In the genomic region with DNA sequence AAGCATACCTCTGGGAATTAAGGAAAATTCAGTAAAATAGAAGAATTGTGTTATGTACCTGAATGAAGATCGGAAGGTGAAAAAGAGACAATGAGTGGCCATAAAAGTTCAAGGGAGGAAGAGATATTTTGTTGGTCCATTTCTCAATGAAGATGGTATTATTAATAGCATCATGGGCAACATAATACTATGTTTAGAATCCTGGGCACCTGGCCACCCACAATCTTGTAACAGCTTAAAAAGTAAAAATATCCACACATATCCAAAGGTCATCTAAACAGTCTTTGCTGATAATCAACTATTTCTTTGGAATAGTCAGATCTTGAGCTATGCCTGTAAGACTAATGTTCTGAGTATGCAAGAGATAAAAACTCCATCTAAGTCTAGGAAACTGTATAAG, we compare ENCODE assay signal across 34 cellular contexts.
"Had no signal": no experiment of that assay in that cellular context is flagged by ENCODE, and none has a peak within 500 bp of the region (broad histone marks: within the 10 kb centered on the region; RNA-seq: fewer than 3 reads in every experiment).

No MANE protein-coding gene starts in this region.

- H3K36me3 Mint-ChIP-seq: activated CD4-positive, alpha-beta memory T cell treated with anti-CD3 and anti-CD28 coated beads for 36 hours; activated naive CD4-positive, alpha-beta T cell treated with anti-CD3 and anti-CD28 coated beads, Interleukin-2, amount 50 U/mL, for 72 hours; activated naive CD8-positive, alpha-beta T cell treated with anti-CD3 and anti-CD28 coated beads for 36 hours had no signal

- H3K9me3 ChIP-seq: adrenal gland, body of pancreas, breast epithelium had no signal

- H3K4me3 ChIP-seq: adrenal gland, body of pancreas, breast epithelium had no signal

- H3K36me3 ChIP-seq: adrenal gland, brain microvascular endothelial cell, breast epithelium had no signal

- H3K4me1 Mint-ChIP-seq: activated B cell treated with CpG ODN at 0.5 μM for 24 hours; activated CD4-positive, alpha-beta T cell treated with anti-CD3 and anti-CD28 coated beads, Interleukin-2, amount 10 ng/mL, durations not matched to agents 24 days and 14 days; activated naive CD8-positive, alpha-beta T cell treated with anti-CD3 and anti-CD28 coated beads for 36 hours; activated T-helper 17 cell treated with anti-CD3 and anti-CD28 coated beads, Interleukin-2, amount 50 U/mL, for 72 hours had no signal

- H3K4me1 ChIP-seq: adrenal gland, breast epithelium had no signal

- DNase-seq: activated B cell treated with CpG ODN at 0.5 μM for 24 hours; activated CD4-positive, alpha-beta memory T cell treated with anti-CD3 and anti-CD28 coated beads for 36 hours; activated CD4-positive, alpha-beta T cell treated with anti-CD3 and anti-CD28 coated beads for 4 hours; activated CD4-positive, alpha-beta T cell treated with anti-CD3 and anti-CD28 coated beads, Interleukin-2, amount 10 ng/mL, durations not matched to agents 24 days and 14 days; activated CD4-positive, alpha-beta T cell treated with anti-CD3 and anti-CD28 coated beads, Interleukin-2, amount 50 U/mL, for 1 hour; activated CD4-positive, alpha-beta T cell treated with anti-CD3 and anti-CD28 coated beads, Interleukin-2, amount 50 U/mL, for 4 hours; activated CD4-positive, CD25-positive, alpha-beta regulatory T cell treated with anti-CD3 and anti-CD28 coated beads, Interleukin-2, amount 50 U/mL, for 72 hours; activated CD8-positive, alpha-beta memory T cell treated with anti-CD3 and anti-CD28 coated beads, Interleukin-2, amount 50 U/mL, for 4 hours; activated CD8-positive, alpha-beta T cell treated with anti-CD3 and anti-CD28 coated beads for 36 hours; activated effector memory CD4-positive, alpha-beta T cell treated with anti-CD3 and anti-CD28 coated beads, Interleukin-2, amount 50 U/mL, for 16 hours; activated gamma-delta T cell treated with Interleukin-2 at 50 U/mL for 16 hours; activated naive CD4-positive, alpha-beta T cell; activated naive CD4-positive, alpha-beta T cell treated with anti-CD3 and anti-CD28 coated beads for 36 hours; activated naive CD4-positive, alpha-beta T cell treated with anti-CD3 and anti-CD28 coated beads, Interleukin-2, amount 50 U/mL, for 16 hours; activated naive CD8-positive, alpha-beta T cell treated with anti-CD3 and anti-CD28 coated beads for 36 hours; activated T-cell treated with anti-CD3 and anti-CD28 coated beads for 4 hours; activated T-cell treated with anti-CD3 and anti-CD28 coated beads, Interleukin-2, amount 50 U/mL, for 1 hour; activated T-cell treated with anti-CD3 and anti-CD28 coated beads, Interleukin-2, amount 50 U/mL, for 4 hours; activated T-cell treated with anti-CD3 and anti-CD28 coated beads, Interleukin-2, amount 50 U/mL, for 72 hours; adrenal gland; amniotic stem cell; aorta; body of pancreas; brain microvascular endothelial cell; central memory CD4-positive, alpha-beta T cell; T-helper 2 cell; T-helper 9 cell had no signal

- H3K27ac ChIP-seq: adrenal gland, body of pancreas, brain microvascular endothelial cell, breast epithelium, VCaP had no signal

- H3K27me3 ChIP-seq: adrenal gland, body of pancreas, brain microvascular endothelial cell, breast epithelium had no signal

- H3K27me3 Mint-ChIP-seq: activated B cell treated with CpG ODN at 0.5 μM for 24 hours; activated CD4-positive, alpha-beta memory T cell treated with anti-CD3 and anti-CD28 coated beads for 36 hours; activated CD4-positive, alpha-beta T cell treated with anti-CD3 and anti-CD28 coated beads, Interleukin-2, amount 10 ng/mL, durations not matched to agents 24 days and 14 days; activated CD8-positive, alpha-beta T cell treated with anti-CD3 and anti-CD28 coated beads for 36 hours; activated naive CD8-positive, alpha-beta T cell treated with anti-CD3 and anti-CD28 coated beads for 36 hours; activated T-helper 17 cell treated with anti-CD3 and anti-CD28 coated beads, Interleukin-2, amount 50 U/mL, for 72 hours had no signal

- H3K9me3 Mint-ChIP-seq: activated B cell treated with CpG ODN at 0.5 μM for 24 hours; activated CD4-positive, alpha-beta memory T cell treated with anti-CD3 and anti-CD28 coated beads for 36 hours; activated CD4-positive, alpha-beta T cell treated with anti-CD3 and anti-CD28 coated beads, Interleukin-2, amount 10 ng/mL, durations not matched to agents 24 days and 14 days; activated CD8-positive, alpha-beta T cell treated with anti-CD3 and anti-CD28 coated beads for 36 hours; activated naive CD4-positive, alpha-beta T cell treated with anti-CD3 and anti-CD28 coated beads for 36 hours; activated naive CD8-positive, alpha-beta T cell treated with anti-CD3 and anti-CD28 coated beads for 36 hours; activated T-helper 1 cell treated with anti-CD3 and anti-CD28 coated beads, Interleukin-12 subunit alpha, Interleukin-12 subunit beta, Interleukin-2, Interleukin-4 antibody, amounts not matched to agents 30 ng/mL and 10 ng/mL and 1 ng/mL, durations not matched to agents 14 hours and 24 hours and 36 hours; activated T-helper 17 cell treated with anti-CD3 and anti-CD28 coated beads, Interleukin-2, amount 50 U/mL, for 72 hours; T-helper 1 cell treated with Interleukin-12 subunit alpha and Interleukin-12 subunit beta and Interleukin-4 antibody, amounts not matched to agents 30 μg/mL and 1 μg/mL, for 36 hours; T-helper 2 cell treated with Interferon-gamma antibody and Interleukin-4, amounts not matched to agents 5 μg/mL and 100 μg/mL, for 36 hours had no signal

- H3K27ac Mint-ChIP-seq: activated B cell treated with CpG ODN at 0.5 μM for 24 hours; activated CD4-positive, alpha-beta memory T cell treated with anti-CD3 and anti-CD28 coated beads for 36 hours; activated CD4-positive, alpha-beta T cell treated with anti-CD3 and anti-CD28 coated beads, Interleukin-2, amount 10 ng/mL, durations not matched to agents 24 days and 14 days; activated CD8-positive, alpha-beta T cell treated with anti-CD3 and anti-CD28 coated beads for 36 hours; activated naive CD4-positive, alpha-beta T cell treated with anti-CD3 and anti-CD28 coated beads for 36 hours; activated naive CD4-positive, alpha-beta T cell treated with anti-CD3 and anti-CD28 coated beads, Interleukin-2, amount 50 U/mL, for 72 hours; activated naive CD8-positive, alpha-beta T cell treated with anti-CD3 and anti-CD28 coated beads for 36 hours; activated T-cell treated with anti-CD3 and anti-CD28 coated beads, Interleukin-2, amount 50 U/mL, for 72 hours; activated T-helper 1 cell treated with anti-CD3 and anti-CD28 coated beads, Interleukin-12 subunit alpha, Interleukin-12 subunit beta, Interleukin-2, Interleukin-4 antibody, amounts not matched to agents 30 ng/mL and 10 ng/mL and 1 ng/mL, durations not matched to agents 14 hours and 24 hours and 36 hours; activated T-helper 17 cell treated with anti-CD3 and anti-CD28 coated beads, Interleukin-2, amount 50 U/mL, for 72 hours; T-helper 1 cell treated with Interleukin-12 subunit alpha and Interleukin-12 subunit beta and Interleukin-4 antibody, amounts not matched to agents 30 μg/mL and 1 μg/mL, for 36 hours; T-helper 2 cell treated with Interferon-gamma antibody and Interleukin-4, amounts not matched to agents 5 μg/mL and 100 μg/mL, for 36 hours had no signal

- H3K4me3 Mint-ChIP-seq: activated B cell treated with CpG ODN at 0.5 μM for 24 hours; activated CD4-positive, alpha-beta memory T cell treated with anti-CD3 and anti-CD28 coated beads for 36 hours; activated CD4-positive, alpha-beta T cell treated with anti-CD3 and anti-CD28 coated beads, Interleukin-2, amount 10 ng/mL, durations not matched to agents 24 days and 14 days; activated CD8-positive, alpha-beta T cell treated with anti-CD3 and anti-CD28 coated beads for 36 hours; activated naive CD4-positive, alpha-beta T cell treated with anti-CD3 and anti-CD28 coated beads for 36 hours; activated naive CD8-positive, alpha-beta T cell treated with anti-CD3 and anti-CD28 coated beads for 36 hours; activated T-cell treated with anti-CD3 and anti-CD28 coated beads, Interleukin-2, amount 50 U/mL, for 4 hours; activated T-cell treated with anti-CD3 and anti-CD28 coated beads, Interleukin-2, amount 50 U/mL, for 72 hours; activated T-helper 1 cell treated with anti-CD3 and anti-CD28 coated beads, Interleukin-12 subunit alpha, Interleukin-12 subunit beta, Interleukin-2, Interleukin-4 antibody, amounts not matched to agents 30 ng/mL and 10 ng/mL and 1 ng/mL, durations not matched to agents 14 hours and 24 hours and 36 hours; activated T-helper 17 cell treated with anti-CD3 and anti-CD28 coated beads, Interleukin-2, amount 50 U/mL, for 72 hours; T-helper 1 cell treated with Interleukin-12 subunit alpha and Interleukin-12 subunit beta and Interleukin-4 antibody, amounts not matched to agents 30 μg/mL and 1 μg/mL, for 36 hours; T-helper 2 cell treated with Interferon-gamma antibody and Interleukin-4, amounts not matched to agents 5 μg/mL and 100 μg/mL, for 36 hours had no signal

- ATAC-seq: activated CD8-positive, alpha-beta T cell treated with anti-CD3 and anti-CD28 coated beads for 36 hours; activated naive CD4-positive, alpha-beta T cell treated with anti-CD3 and anti-CD28 coated beads, Interleukin-2, amount 50 U/mL, for 72 hours; activated T-cell treated with anti-CD3 and anti-CD28 coated beads, Interleukin-2, amount 50 U/mL, for 4 hours; activated T-cell treated with anti-CD3 and anti-CD28 coated beads, Interleukin-2, amount 50 U/mL, for 72 hours; activated T-helper 17 cell treated with anti-CD3 and anti-CD28 coated beads, Interleukin-2, amount 50 U/mL, for 72 hours; body of pancreas had no signal
